In the genomic region with DNA sequence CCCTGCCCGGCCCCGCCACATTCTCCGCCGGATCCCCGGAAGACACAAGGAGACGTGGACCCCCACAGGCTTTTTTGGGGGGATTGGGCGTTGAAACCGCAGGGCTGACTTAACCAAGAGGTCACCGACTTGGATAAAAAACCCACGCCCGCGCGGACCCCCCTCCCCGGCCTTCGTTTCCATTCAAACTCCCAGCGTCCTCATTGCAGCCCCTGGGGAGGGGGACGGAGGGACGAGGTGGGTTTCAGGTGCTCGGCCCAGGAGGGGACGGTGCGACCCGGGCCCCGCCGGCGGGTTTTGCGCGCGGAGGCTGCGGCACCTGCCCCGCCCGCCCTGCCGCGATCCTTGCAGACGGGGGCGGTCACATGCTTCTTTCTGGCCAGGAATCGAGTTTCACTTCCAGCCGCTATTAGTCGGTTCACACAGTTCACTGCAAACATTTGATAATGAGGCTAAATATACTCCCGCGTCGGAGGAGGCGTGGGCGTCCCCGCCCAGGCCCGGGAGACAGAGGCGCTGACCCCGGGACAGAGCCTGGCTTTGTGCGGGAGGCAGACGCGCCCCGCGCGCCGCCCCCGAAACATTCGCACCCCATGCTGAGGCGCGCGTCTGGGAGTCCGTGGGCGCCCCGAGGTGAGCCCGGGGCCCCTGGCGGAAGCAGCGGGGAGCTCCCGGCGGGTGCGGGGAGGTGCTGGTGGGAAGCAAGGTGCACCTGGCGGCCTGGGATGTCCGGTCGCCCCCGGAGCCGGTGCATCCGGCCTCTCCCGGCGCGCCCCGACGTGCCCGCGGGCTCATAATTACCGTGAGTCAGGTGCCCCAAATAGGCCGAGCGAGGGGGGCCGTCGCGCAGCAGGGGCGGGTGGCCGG, we compare ENCODE assay signal across 8 cellular contexts. TPM values are rescaled to one million over a fixed set of nuclear protein-coding genes. Genes with fewer than 3 reads are reported as not detected.
DNase-seq lines count a peak whose midpoint lies in the region; ATAC-seq and TF ChIP-seq lines count a peak whose summit lies in the region.

No MANE protein-coding gene starts in this region.

- peaks cover 60% of the 10 kb centered on the region for H3K27me3 Mint-ChIP-seq in Calu3 (ENCODE audit: unreplicated experiment)

- peak overlapping the region; percentile 66 for H3K4me3 Mint-ChIP-seq in Calu3 (ENCODE audit: low read depth, unreplicated experiment)

- peak overlapping the region; percentile 50 for H3K9ac ChIP-seq in mucosa of stomach (ENCODE audit: low read length)

- CTCF ChIA-PET in Calu3 (lab: Charles Lee): no interaction called here

- H3K9me3 Mint-ChIP-seq in Calu3 (ENCODE audit: low read depth, unreplicated experiment): no peaks in the 10 kb centered on the region

- no peaks in the 10 kb centered on the region for H3K36me3 ChIP-seq in mucosa of stomach (ENCODE audit: control insufficient read depth, insufficient read depth, low read length)
- H3K36me3 ChIP-seq in vagina: no peaks in the 10 kb centered on the region

- ATAC-seq in HG02885 (IDR thresholded peaks at IDR 0.05; ENCODE audit: poor library complexity, unreplicated experiment): peak; percentile 44
- ATAC-seq in GM18861 (IDR thresholded peaks at IDR 0.05; ENCODE audit: unreplicated experiment): no peak
- ATAC-seq in HG02588 (IDR thresholded peaks at IDR 0.05; ENCODE audit: unreplicated experiment): no peak

- TF ChIP-seq CTCF in Calu3 (IDR thresholded peaks at IDR 0.05; ENCODE audit: unreplicated experiment): peak; percentile 10
- no peak for TF ChIP-seq CTCF in vagina (IDR thresholded peaks at IDR 0.05)

- H3K4me1 ChIP-seq in mucosa of stomach (ENCODE audit: control insufficient read depth, insufficient read depth, low read length) (peaks cover 35% of the 10 kb centered on the region), vagina (peaks cover 41% of the 10 kb centered on the region)

- no TSS peak for BruUV-seq in Calu3 (replicated peaks; lab: Mats Ljungman, UMichigan)

- DNase-seq in Calu3 (peak; percentile 72), SW480 (ENCODE audit: low spot score) (peak; percentile 96), erythroblast (lab: John Stamatoyannopoulos, UW) (peak; percentile 54 to 63), vagina (ENCODE audit: extremely low spot score in 2 of 2) (no peak)

- no peak for TF ChIP-seq POLR2A in erythroblast (IDR thresholded peaks at IDR 0.05; ENCODE audit: low read length)
- no peak for TF ChIP-seq POLR2A in vagina (IDR thresholded peaks at IDR 0.05)

- peaks cover 38% of the 10 kb centered on the region for H3K36me3 Mint-ChIP-seq in Calu3 (ENCODE audit: insufficient read depth, unreplicated experiment)

- H3K27me3 ChIP-seq in mucosa of stomach (ENCODE audit: control insufficient read depth, insufficient read depth, low read length) (peaks cover 41% of the 10 kb centered on the region), vagina (peaks cover 7% of the 10 kb centered on the region)

- intact Hi-C loops in Calu3 (cut with micrococcal nuclease; ENCODE audit: unreplicated experiment) (loop anchor here (10.0 kb wide), 1 partner anchor 112 kb away; no protein-coding TSS in a partner anchor), vagina (cut with DNase I) (no loop called here)

- H3K9me3 ChIP-seq in mucosa of stomach (ENCODE audit: control insufficient read depth, low read length) (no peaks in the 10 kb centered on the region), vagina (no peaks in the 10 kb centered on the region)

- peaks cover 9% of the 10 kb centered on the region for H3K4me1 Mint-ChIP-seq in Calu3 (ENCODE audit: low read depth, unreplicated experiment)

- H3K4me3 ChIP-seq in mucosa of stomach (ENCODE audit: low read length) (no peak overlapping the region), vagina (peak overlapping the region; percentile 43 to 52)

- no peak overlapping the region for H3K27ac ChIP-seq in vagina

- H3K27ac Mint-ChIP-seq in Calu3 (ENCODE audit: unreplicated experiment): no peak overlapping the region

RNA-seq across cellular contexts. Expression of gene PDGFA, which starts 2.7 kb away (rescaled TPM):
- total RNA-seq in Calu3 (2022): 4.5 and 6.4 TPM in 2 replicates
- 31.2 TPM for total RNA-seq in vagina

Comparison
In these comparisons a context has a peak if more than half of its experiments do, and no peak if none do; other contexts are left out.
1. DNase-seq: peak in Calu3 (single experiment), SW480 (single experiment) and erythroblast (2 of 2); none in vagina (0 of 2).